34 cellular contexts compared by ENCODE assay signal in the genomic region with DNA sequence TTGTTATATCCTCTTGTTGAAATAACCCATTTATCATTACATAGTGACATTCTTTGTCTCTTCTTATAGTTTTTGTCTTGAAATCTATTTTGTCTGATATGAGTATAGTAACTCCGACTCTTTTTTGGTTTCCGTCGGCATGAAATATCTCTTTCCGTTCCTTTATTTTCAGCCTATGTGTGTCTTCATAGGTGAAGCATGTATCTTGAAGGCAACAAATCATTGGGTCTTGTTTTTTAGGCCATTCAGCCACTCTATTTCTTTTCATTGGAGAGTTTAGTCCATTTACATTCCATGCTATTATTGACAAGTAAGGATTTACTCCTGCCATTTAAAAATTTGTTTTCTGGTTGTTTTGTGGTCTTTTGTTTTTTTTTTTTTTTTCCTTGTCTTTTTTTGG.
"Had no signal": no experiment of that assay in that cellular context is flagged by ENCODE, and none has a peak within 500 bp of the region (broad histone marks: within the 10 kb centered on the region; RNA-seq: fewer than 3 reads in every experiment).

No MANE protein-coding gene starts in this region.

- H3K4me3 ChIP-seq: MG63 had no signal

- H3K27me3 ChIP-seq: MG63 had no signal

- DNase-seq: Karpas-422, Kasumi-1, MG63, MM.1S, MV-4-11, NCI-H1048, NCI-H1092, NCI-H1092 treated with DMSO at 0.1 percent for 48 hours, NCI-H1105, NCI-H1105 treated with DMSO at 0.1 percent for 48 hours, NCI-H1417, NCI-H1417 treated with DMSO at 0.1 percent for 48 hours, NCI-H1436, NCI-H1436 treated with DMSO at 0.1 percent for 48 hours, NCI-H146, NCI-H1694, NCI-H1694 treated with DMSO at 0.1 percent for 48 hours, NCI-H187, NCI-H187 treated with DMSO at 0.1 percent for 48 hours, NCI-H1930, NCI-H2029, NCI-H2029 treated with DMSO at 0.1 percent for 48 hours, NCI-H2081, NCI-H2081 treated with DMSO at 0.1 percent for 48 hours, NCI-H2107, NCI-H2171, NCI-H2171 treated with DMSO at 0.1 percent for 48 hours, NCI-H2227 treated with DMSO at 0.1 percent for 48 hours, NCI-H226, NCI-H345, NCI-H446, NCI-H446 treated with DMSO at 0.1 percent for 48 hours, NCI-H510A, NCI-H510A treated with DMSO at 0.1 percent for 48 hours had no signal

- H3K36me3 ChIP-seq: MG63 had no signal
